In the genomic region with DNA sequence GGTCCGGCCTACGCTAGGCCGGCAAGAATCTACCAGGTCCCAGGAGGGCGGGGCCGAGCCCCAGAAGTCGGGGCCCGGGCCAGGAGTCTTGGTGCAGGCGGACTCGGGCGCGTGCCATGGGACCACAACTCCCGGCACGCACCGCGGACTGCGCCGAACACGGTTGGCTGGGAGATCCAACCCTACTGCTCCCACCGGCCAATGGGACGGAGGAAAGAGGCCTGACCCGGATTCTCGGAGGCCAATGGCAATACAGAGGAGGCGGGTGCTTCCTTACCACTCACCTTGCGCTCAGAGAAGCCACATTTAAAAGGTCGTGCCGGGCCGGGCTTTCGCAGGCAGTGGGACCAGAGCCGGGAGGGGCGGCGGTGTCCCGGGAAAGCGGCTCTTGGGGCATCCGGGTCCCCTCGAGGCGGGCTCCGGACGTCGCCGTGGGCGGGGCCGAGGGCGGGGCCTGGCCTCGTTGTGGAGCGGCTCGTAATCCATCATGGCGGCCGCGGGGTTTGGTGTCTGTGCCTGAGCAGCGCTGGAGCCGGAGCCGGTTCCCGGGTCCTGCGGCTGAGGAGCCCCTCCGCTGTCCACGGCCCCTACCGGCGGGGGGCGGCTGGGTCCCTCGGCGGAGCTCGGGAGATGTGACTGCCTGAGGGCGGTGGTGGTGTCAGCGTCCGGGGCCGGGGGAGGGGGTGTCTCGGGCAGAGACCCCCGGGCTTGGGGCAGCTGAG, we compare ENCODE assay signal across 8 cellular contexts. TPM values are rescaled to one million over a fixed set of nuclear protein-coding genes. Genes with fewer than 3 reads are reported as not detected.
DNase-seq lines count a peak whose midpoint lies in the region; ATAC-seq and TF ChIP-seq lines count a peak whose summit lies in the region.

No MANE protein-coding gene starts in this region.

- H3K27ac ChIP-seq in prostate gland (peak overlapping the region; percentile 99), urinary bladder (ENCODE audit: low read depth) (peak overlapping the region; percentile 96)

- peak; percentile 93 for ATAC-seq in HG02884 (IDR thresholded peaks at IDR 0.05; ENCODE audit: unreplicated experiment)
- ATAC-seq in left ventricle myocardium superior: peak; percentile 97

- intact Hi-C loops in left ventricle myocardium superior (cut with micrococcal nuclease): no loop called here
- intact Hi-C loops in prostate gland (cut with DNase I): loop anchor here (2.0 to 5.0 kb wide), 2 partner anchors 60 to 148 kb away; no protein-coding TSS in a partner anchor

- 1% methylated on average over 51 of the region's 68 CpGs for WGBS in prostate gland
- WGBS in urinary bladder: under 1% methylated on average over 68 of the region's 68 CpGs

- peak; percentile 83 for DNase-seq in NCI-H146 treated with DMSO at 0.1 percent for 48 hours (lab: John Stamatoyannopoulos, UW; ENCODE audit: unreplicated experiment)
- DNase-seq in T-helper 1 cell: peak; percentile 87 to 97 (median 92)
- DNase-seq in amygdala (lab: John Stamatoyannopoulos, UW): peak; percentile 75 to 99 (median 96)
- DNase-seq in left ventricle myocardium superior: peak; percentile 99
- peak; percentile 99 for DNase-seq in prostate gland (ENCODE audit: low spot score)

- no peak for TF ChIP-seq CTCF in prostate gland (IDR thresholded peaks at IDR 0.05)

- H3K36me3 ChIP-seq in prostate gland (no peaks in the 10 kb centered on the region), urinary bladder (ENCODE audit: insufficient read depth) (no peaks in the 10 kb centered on the region)

- H3K9me3 ChIP-seq in prostate gland: no peaks in the 10 kb centered on the region

- H3K27me3 ChIP-seq in prostate gland (replicated peaks; ENCODE audit: insufficient read depth): no peaks in the 10 kb centered on the region

- H3K4me3 ChIP-seq in prostate gland (peak overlapping the region; percentile 83 to 99), urinary bladder (ENCODE audit: low read depth, low read length) (peak overlapping the region; percentile 96)

- TF ChIP-seq POLR2A in GM15510 (IDR thresholded peaks at IDR 0.05; ENCODE audit: borderline replicate concordance, extremely low read depth, insufficient read length): peak; percentile 60
- peak; percentile 80 for TF ChIP-seq POLR2A in prostate gland (IDR thresholded peaks at IDR 0.05)

- H3K4me1 ChIP-seq in prostate gland (replicated peaks): no peaks in the 10 kb centered on the region
- no peaks in the 10 kb centered on the region for H3K4me1 ChIP-seq in urinary bladder (ENCODE audit: insufficient read depth)

RNA-seq across cellular contexts. Expression of a gene that starts 19.1 kb away (rescaled TPM):
- total RNA-seq in left ventricle myocardium superior: 12.5 TPM
- total RNA-seq in prostate gland: 10 to 100 TPM; 18.4 to 22.7 TPM
- total RNA-seq in urinary bladder: 24.6 TPM
- 18.4 TPM for polyA plus RNA-seq in urinary bladder

RNA-seq across cellular contexts. Expression of a gene that starts 48.3 kb away (rescaled TPM):
- not detected for total RNA-seq in left ventricle myocardium superior
- total RNA-seq in prostate gland: not detected
- not detected for total RNA-seq in urinary bladder
- not detected for polyA plus RNA-seq in urinary bladder

Comparison
In these comparisons a context has a peak if more than half of its experiments do, and no peak if none do; other contexts are left out.
1. Peak in every context shown above with its lines: DNase-seq, ATAC-seq, H3K4me3 ChIP-seq and H3K27ac ChIP-seq.